Comparison of ENCODE assay signal across 17 cellular contexts in the genomic region with DNA sequence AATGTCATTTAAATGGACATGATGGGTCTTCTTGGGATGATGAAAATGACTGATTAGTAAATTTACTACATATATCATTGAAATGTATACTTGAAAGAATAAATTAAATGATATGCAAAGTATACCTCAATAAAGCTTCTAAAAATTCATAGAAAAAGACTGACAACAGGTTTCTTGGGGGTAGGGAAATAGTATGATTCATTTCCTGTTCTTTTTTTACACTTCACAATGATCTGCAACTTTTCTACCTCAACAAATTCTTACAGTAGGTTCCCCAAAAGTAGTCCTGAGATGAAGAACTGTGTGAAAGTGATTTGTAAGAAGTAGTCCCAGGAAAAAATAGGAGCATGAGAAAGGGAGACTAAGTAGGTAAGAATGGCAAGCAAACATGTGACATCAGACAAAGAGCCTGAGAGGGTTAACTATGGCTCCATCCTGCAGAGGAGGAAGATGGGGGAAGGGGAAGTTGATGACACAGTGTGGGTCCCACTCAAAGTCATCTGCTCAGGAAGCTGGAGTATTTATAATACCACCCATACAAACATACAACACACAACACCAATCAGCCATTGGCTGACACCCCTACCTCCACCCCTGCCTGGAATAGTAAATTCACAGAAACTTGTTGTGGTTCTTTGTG.
DNase-seq lines count a peak whose midpoint lies in the region; ATAC-seq and TF ChIP-seq lines count a peak whose summit lies in the region.
"Had no signal": no experiment of that assay in that cellular context is flagged by ENCODE, and none has a peak within 500 bp of the region (broad histone marks: within the 10 kb centered on the region; RNA-seq: fewer than 3 reads in every experiment).

No MANE protein-coding gene starts in this region.

- H3K36me3 ChIP-seq in OCI-LY3 (replicated peaks; ENCODE audit: low read depth, low read length) = no peaks in the 10 kb centered on the region
- H3K36me3 ChIP-seq: gastrocnemius medialis had no signal

- peak overlapping the region; percentile 44 for H3K27ac Mint-ChIP-seq in activated CD4-positive, alpha-beta T cell treated with anti-CD3 and anti-CD28 coated beads for 36 hours
- H3K27ac Mint-ChIP-seq: stimulated activated memory B cell treated with anti-CD40 and anti-IgM and Interleukin-4, amounts not matched to agents 10 μg/mL and 1 μg/mL and 100 μg/mL, for 72 hours; T-helper 17 cell had no signal

- CTCF ChIA-PET in activated CD4-positive, alpha-beta T cell treated with anti-CD3 and anti-CD28 coated beads for 36 hours (lab: Charles Lee) = no interaction called here

- H3K27me3 Mint-ChIP-seq in activated CD4-positive, alpha-beta T cell treated with anti-CD3 and anti-CD28 coated beads for 36 hours = peaks cover 5% of the 10 kb centered on the region
- H3K27me3 Mint-ChIP-seq: stimulated activated memory B cell treated with anti-CD40 and anti-IgM and Interleukin-4, amounts not matched to agents 10 μg/mL and 1 μg/mL and 100 μg/mL, for 72 hours had no signal

- H3K4me1 Mint-ChIP-seq in activated CD4-positive, alpha-beta T cell treated with anti-CD3 and anti-CD28 coated beads for 36 hours = peaks cover 9% of the 10 kb centered on the region

- TF ChIP-seq CTCF in OCI-LY3 (IDR thresholded peaks at IDR 0.05; ENCODE audit: low read depth, low read length) = no peak

- ATAC-seq in activated CD4-positive, alpha-beta T cell treated with anti-CD3 and anti-CD28 coated beads for 36 hours = peak; percentile 71
- peak; percentile 66 for ATAC-seq in GM21717 (IDR thresholded peaks at IDR 0.05; ENCODE audit: unreplicated experiment)
- no peak for ATAC-seq in GM19324 (IDR thresholded peaks at IDR 0.05; ENCODE audit: low FRiP score, unreplicated experiment)
- ATAC-seq: gastrocnemius medialis; stimulated activated memory B cell treated with anti-CD40 and anti-IgM and Interleukin-4, amounts not matched to agents 10 μg/mL and 1 μg/mL and 100 μg/mL, for 72 hours; T-helper 17 cell had no signal

- H3K9me3 Mint-ChIP-seq in activated CD4-positive, alpha-beta T cell treated with anti-CD3 and anti-CD28 coated beads for 36 hours (ENCODE audit: low read depth) = no peaks in the 10 kb centered on the region
- H3K9me3 Mint-ChIP-seq: stimulated activated memory B cell treated with anti-CD40 and anti-IgM and Interleukin-4, amounts not matched to agents 10 μg/mL and 1 μg/mL and 100 μg/mL, for 72 hours had no signal

- H3K4me2 ChIP-seq in OCI-LY3 (ENCODE audit: low read length) = no peak overlapping the region

- H3K27me3 ChIP-seq in OCI-LY3 (ENCODE audit: low read depth, low read length) = no peaks in the 10 kb centered on the region
- H3K27me3 ChIP-seq: gastrocnemius medialis had no signal

- H3K4me3 Mint-ChIP-seq in activated CD4-positive, alpha-beta T cell treated with anti-CD3 and anti-CD28 coated beads for 36 hours = no peak overlapping the region
- H3K4me3 Mint-ChIP-seq: CD8-positive, alpha-beta memory T cell; stimulated activated memory B cell treated with anti-CD40 and anti-IgM and Interleukin-4, amounts not matched to agents 10 μg/mL and 1 μg/mL and 100 μg/mL, for 72 hours; T-helper 17 cell had no signal

- H3K9me3 ChIP-seq in OCI-LY3 (ENCODE audit: insufficient read depth, low read length) = no peaks in the 10 kb centered on the region
- H3K9me3 ChIP-seq: gastrocnemius medialis had no signal

- DNase-seq in activated CD4-positive, alpha-beta T cell treated with anti-CD3 and anti-CD28 coated beads for 36 hours = peak; percentile 7
- no peak for DNase-seq in activated CD4-positive, alpha-beta T cell treated with anti-CD3 and anti-CD28 coated beads, Interleukin-2, amount 50 U/mL, for 1 hour
- DNase-seq in iris pigment epithelial cell (ENCODE audit: low read depth) (peak; percentile 7), dedifferentiated amniotic fluid mesenchymal stem cell (ENCODE audit: extremely low spot score) (no peak), erythroblast (lab: John Stamatoyannopoulos, UW) (no peak)
- DNase-seq: activated CD4-positive, alpha-beta T cell treated with anti-CD3 and anti-CD28 coated beads for 48 hours; CD8-positive, alpha-beta memory T cell; gastrocnemius medialis; GDM1; NCI-H1694 treated with DMSO at 0.1 percent for 48 hours; NCI-H510A treated with DMSO at 0.1 percent for 48 hours; T-helper 17 cell had no signal

- no peak overlapping the region for H3K4me3 ChIP-seq in OCI-LY3 (ENCODE audit: low read length)
- H3K4me3 ChIP-seq: gastrocnemius medialis had no signal

- TF ChIP-seq POLR2A in erythroblast (IDR thresholded peaks at IDR 0.05; ENCODE audit: low read length) = no peak

- H4K20me1 ChIP-seq in OCI-LY3 (ENCODE audit: insufficient read depth, low read length) = no peaks in the 10 kb centered on the region

- H3K36me3 Mint-ChIP-seq in activated CD4-positive, alpha-beta T cell treated with anti-CD3 and anti-CD28 coated beads for 36 hours (ENCODE audit: low read depth) = no peaks in the 10 kb centered on the region
- H3K36me3 Mint-ChIP-seq: CD8-positive, alpha-beta memory T cell; stimulated activated memory B cell treated with anti-CD40 and anti-IgM and Interleukin-4, amounts not matched to agents 10 μg/mL and 1 μg/mL and 100 μg/mL, for 72 hours had no signal

- H3K9ac ChIP-seq in OCI-LY3 (ENCODE audit: low read length) = no peak overlapping the region

- intact Hi-C loops in activated CD4-positive, alpha-beta T cell treated with anti-CD3 and anti-CD28 coated beads for 36 hours (cut with DNase I, micrococcal nuclease) = no loop called here

- H3K4me1 ChIP-seq in OCI-LY3 (ENCODE audit: low read length) = peaks cover 9% of the 10 kb centered on the region

- no peak overlapping the region for H3K27ac ChIP-seq in OCI-LY3 (ENCODE audit: low read length)
- H3K27ac ChIP-seq: gastrocnemius medialis, RWPE1 had no signal

- POLR2A ChIA-PET in activated CD4-positive, alpha-beta T cell treated with anti-CD3 and anti-CD28 coated beads for 36 hours (lab: Charles Lee) = interaction anchor here (0.7 kb wide), 1 partner anchor 35 kb away, joined by 5 read pairs; no protein-coding TSS in a partner anchor

- peak overlapping the region; percentile 40; the same call in 1 of the 2 replicates for H2AFZ ChIP-seq in OCI-LY3 (ENCODE audit: low read depth, low read length)

- no peaks in the 10 kb centered on the region for H3K79me2 ChIP-seq in OCI-LY3 (ENCODE audit: low read length)

Comparison
In these comparisons a context has a peak if more than half of its experiments do, and no peak if none do; other contexts are left out.
1. DNase-seq: peak in activated CD4-positive, alpha-beta T cell treated with anti-CD3 and anti-CD28 coated beads for 36 hours (single experiment) and iris pigment epithelial cell (single experiment); none in activated CD4-positive, alpha-beta T cell treated with anti-CD3 and anti-CD28 coated beads, Interleukin-2, amount 50 U/mL, for 1 hour (single experiment), dedifferentiated amniotic fluid mesenchymal stem cell (single experiment) and erythroblast (0 of 2).